ENCODE assay signal across 1 cellular context in genomic region chr16:31248344-31248743, GRCh38.
TF ChIP-seq lines count a peak whose summit lies in the region.

No MANE protein-coding gene starts in this region.

TF ChIP-seq in K562, 482 proteins besides CTCF, POLR2A, EP300 and RAD21:
- TF ChIP-seq ZSCAN32 (CRISPR knock-in tag; IDR thresholded peaks at IDR 0.05) (no peak), TCF3 (CRISPR knock-in tag; IDR thresholded peaks at IDR 0.05) (0 out of 2 replicates have a peak, but pooled peaks have one; percentile 2), MAFK (IDR thresholded peaks at IDR 0.05; ENCODE audit: low read length) (no peak), FOXK1 (CRISPR knock-in tag; IDR thresholded peaks at IDR 0.05; ENCODE audit: borderline replicate concordance) (no peak), POLR2H (tag; IDR thresholded peaks at IDR 0.05; ENCODE audit: low read depth) (no peak), RNF219 (CRISPR knock-in tag; IDR thresholded peaks at IDR 0.05) (no peak), NRF1 (conservative IDR thresholded peaks at IDR 0.05 in 1 of 2, IDR thresholded peaks at IDR 0.05 in 1 of 2) (no peak), GATA2 (CRISPR knock-in tag; IDR thresholded peaks at IDR 0.05) (peak; percentile 12; the same call in 1 of the 2 replicates), ZNF384 (IDR thresholded peaks at IDR 0.05; ENCODE audit: low read depth, low read length) (no peak)
TF ChIP-seq in K562: peak in this region for 2.
